7 cellular contexts compared by ENCODE assay signal in the genomic region with DNA sequence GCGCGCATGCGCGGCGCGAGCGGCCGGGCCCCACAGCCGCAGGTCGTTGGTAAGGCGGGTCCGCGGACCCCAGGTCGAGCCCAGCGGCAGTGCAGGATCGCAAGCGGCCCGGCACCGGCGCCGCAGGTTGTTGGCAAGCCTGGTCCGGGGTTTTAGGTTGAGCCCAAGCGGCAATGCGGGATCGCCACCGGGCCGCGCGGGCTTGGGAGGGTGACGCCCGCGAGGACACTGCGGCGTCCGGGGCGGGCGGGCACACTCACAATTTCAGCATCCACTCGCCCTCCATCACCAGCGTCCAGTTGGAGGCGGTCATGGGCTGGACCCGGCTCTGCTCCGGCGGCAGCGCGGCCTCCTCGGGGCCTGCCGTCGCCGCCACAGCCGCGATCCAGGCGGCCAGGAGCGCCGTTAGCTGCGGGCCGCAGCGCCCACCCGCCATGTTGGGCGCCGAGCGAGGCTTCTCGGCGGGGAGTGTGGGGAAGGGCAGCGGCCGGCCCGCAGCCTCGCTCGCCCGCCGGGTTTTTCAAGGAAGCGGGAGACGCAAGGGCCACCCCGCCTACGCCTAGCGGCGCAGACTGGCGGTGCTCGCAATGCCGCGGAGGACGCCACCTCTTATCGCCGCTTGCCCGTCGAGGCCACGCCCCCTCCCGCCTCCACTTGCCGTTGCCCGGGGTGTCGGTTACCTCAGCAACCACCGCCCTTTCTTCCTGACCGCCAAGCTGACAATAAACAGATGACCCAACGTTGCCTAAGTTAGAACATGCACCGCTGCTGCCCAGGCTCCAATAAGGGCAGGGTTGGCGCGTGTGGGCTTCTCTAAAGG. TPM values are rescaled to one million over a fixed set of nuclear protein-coding genes. Genes with fewer than 3 reads are reported as not detected.
A peak's percentile ranks its signal among the peaks of the same experiment; 100 is the strongest.
DNase-seq lines count a peak whose midpoint lies in the region; ATAC-seq and TF ChIP-seq lines count a peak whose summit lies in the region.

A gene with protein sequence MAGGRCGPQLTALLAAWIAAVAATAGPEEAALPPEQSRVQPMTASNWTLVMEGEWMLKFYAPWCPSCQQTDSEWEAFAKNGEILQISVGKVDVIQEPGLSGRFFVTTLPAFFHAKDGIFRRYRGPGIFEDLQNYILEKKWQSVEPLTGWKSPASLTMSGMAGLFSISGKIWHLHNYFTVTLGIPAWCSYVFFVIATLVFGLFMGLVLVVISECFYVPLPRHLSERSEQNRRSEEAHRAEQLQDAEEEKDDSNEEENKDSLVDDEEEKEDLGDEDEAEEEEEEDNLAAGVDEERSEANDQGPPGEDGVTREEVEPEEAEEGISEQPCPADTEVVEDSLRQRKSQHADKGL (minus strand): TSS at position 584 of the 820 bp plus-strand sequence. CDS start 148 bp downstream, at position 436.

- peak within 1 kb of the TSS; percentile 78 for H3K4me2 ChIP-seq in hepatocyte

- H3K4me1 ChIP-seq in hepatocyte (ENCODE audit: insufficient read depth) = peaks cover 4% of the 10 kb centered on the region

- peak within 1 kb of the TSS; percentile 80 for H2AFZ ChIP-seq in hepatocyte

- DNase-seq in NCI-H187 treated with DMSO at 0.1 percent for 48 hours (lab: John Stamatoyannopoulos, UW) (peak; percentile 71), T-helper 9 cell (peak; percentile 83), astrocyte of the hippocampus (ENCODE audit: low read depth, low spot score) (peak; percentile 96), hepatocyte (ENCODE audit: low spot score) (peak; percentile 97), retinal pigment epithelial cell (ENCODE audit: low read depth) (peak; percentile 78)

- peak; percentile 72 for TF ChIP-seq POLR2A in GM18505 (IDR thresholded peaks at IDR 0.05; ENCODE audit: borderline replicate concordance, extremely low read depth, insufficient read depth, insufficient read length)

- H3K79me2 ChIP-seq in hepatocyte = peaks cover 36% of the 10 kb centered on the region

- peak within 1 kb of the TSS; percentile 84 for H3K4me3 ChIP-seq in hepatocyte
- H3K4me3 ChIP-seq in retinal pigment epithelial cell (ENCODE audit: low read length) = peak within 1 kb of the TSS; percentile 66

- no peaks in the 10 kb centered on the region for H3K9me2 ChIP-seq in hepatocyte (replicated peaks; ENCODE audit: insufficient read depth)

- peak; percentile 88 for ATAC-seq in GM18505 (IDR thresholded peaks at IDR 0.05; ENCODE audit: unreplicated experiment)
- peak; percentile 94 for ATAC-seq in HG02970 (IDR thresholded peaks at IDR 0.05; ENCODE audit: low FRiP score, unreplicated experiment)

- no peaks in the 10 kb centered on the region for H3K27me3 ChIP-seq in hepatocyte

- under 1% methylated on average over 89 of the region's 96 CpGs for WGBS in hepatocyte (ENCODE audit: low lambda C conversion rate, missing lambda C conversion rate)

- TF ChIP-seq CTCF in hepatocyte (IDR thresholded peaks at IDR 0.05; ENCODE audit: poor library complexity) = peak; percentile 39
- no peak for TF ChIP-seq CTCF in retinal pigment epithelial cell (conservative IDR thresholded peaks at IDR 0.05; ENCODE audit: low read depth, low read length)

- H3K9me3 ChIP-seq in hepatocyte (ENCODE audit: low read depth) = no peaks in the 10 kb centered on the region

- peak within 1 kb of the TSS; percentile 98 for H3K27ac ChIP-seq in hepatocyte

- H4K20me1 ChIP-seq in hepatocyte (ENCODE audit: insufficient read depth, poor library complexity, severe bottlenecking) = no peaks in the 10 kb centered on the region

- no peaks in the 10 kb centered on the region for H3K36me3 ChIP-seq in hepatocyte (replicated peaks; ENCODE audit: insufficient read depth, low read depth)

RNA-seq across cellular contexts. Expression of the gene that starts here (rescaled TPM):
- total RNA-seq in hepatocyte = 25.7 and 27.5 TPM in 2 replicates
- 50.5 and 55.2 TPM in 2 replicates for polyA plus RNA-seq in hepatocyte

Comparison
In these comparisons a context has a peak if more than half of its experiments do, and no peak if none do; other contexts are left out.
1. Peak in every context shown above with its lines: DNase-seq, ATAC-seq, H3K4me3 ChIP-seq and H3K27ac ChIP-seq.